ENCODE assay signal across 16 cellular contexts in the genomic region with DNA sequence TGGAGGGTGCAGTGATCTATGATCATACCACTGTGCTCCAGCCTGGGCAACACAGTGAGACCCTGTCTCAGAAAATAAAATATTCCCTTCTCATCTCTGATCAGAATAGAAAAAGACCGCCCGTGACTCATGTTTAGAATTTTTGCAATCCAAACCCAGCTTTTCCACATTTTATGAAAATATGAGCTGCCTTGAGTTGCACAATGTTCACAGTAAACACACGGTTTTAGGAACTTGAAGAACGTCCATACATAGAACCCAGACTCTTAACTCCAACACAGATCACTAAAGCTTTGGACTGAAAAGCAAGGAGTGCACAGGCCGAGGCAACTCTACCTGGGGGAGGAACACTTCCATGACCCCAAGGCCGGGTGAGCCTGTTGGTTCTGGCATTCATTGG.
A peak's percentile ranks its signal among the peaks of the same experiment; 100 is the strongest.
DNase-seq lines count a peak whose midpoint lies in the region; ATAC-seq, FAIRE-seq and TF ChIP-seq lines count a peak whose summit lies in the region.
"Had no signal": no experiment of that assay in that cellular context is flagged by ENCODE, and none has a peak within 500 bp of the region (broad histone marks: within the 10 kb centered on the region; RNA-seq: fewer than 3 reads in every experiment).

No MANE protein-coding gene starts in this region.

- no peak overlapping the region for H3K9ac ChIP-seq in IMR-90 (ENCODE audit: low read depth, low read length)
- H3K9ac ChIP-seq in keratinocyte (ENCODE audit: control insufficient read depth, extremely low read depth, insufficient read depth, low read length), result no peak overlapping the region

- H3K14ac ChIP-seq in IMR-90 (replicated peaks; ENCODE audit: low read depth, low read length), result no peak overlapping the region

- H2BK5ac ChIP-seq in IMR-90 (ENCODE audit: low read depth, low read length, poor library complexity, severe bottlenecking), result no peak overlapping the region

- no peaks in the 10 kb centered on the region for H3K79me2 ChIP-seq in keratinocyte (ENCODE audit: control insufficient read depth, insufficient read depth, low read length)

- POLR2A ChIA-PET in IMR-90 (lab: Charles Lee; ENCODE audit: unreplicated experiment), result no interaction called here
- POLR2A ChIA-PET in activated CD4-positive, alpha-beta T cell treated with anti-CD3 and anti-CD28 coated beads, Interleukin-2, amount 10 ng/mL, durations not matched to agents 7 days and 5 days (lab: Charles Lee), result no interaction called here

- no peaks in the 10 kb centered on the region for H4K20me1 ChIP-seq in IMR-90 (ENCODE audit: insufficient read depth, low read length)
- H4K20me1 ChIP-seq in keratinocyte (ENCODE audit: control insufficient read depth, extremely low read depth, insufficient read depth, low read length), result no peaks in the 10 kb centered on the region

- H2BK15ac ChIP-seq in IMR-90 (ENCODE audit: low read depth, low read length), result no peak overlapping the region

- no peak overlapping the region for H4K5ac ChIP-seq in IMR-90 (ENCODE audit: low read depth, low read length)

- peak; percentile 51 for FAIRE-seq in keratinocyte (lab: Jason Lieb, UNC)
- FAIRE-seq: A549, GM12891, H54 had no signal

- no peak for TF ChIP-seq RAD21 in IMR-90 (IDR thresholded peaks at IDR 0.05; ENCODE audit: low read length)

- dilution Hi-C loops in IMR-90 (cut with HindIII; ENCODE audit: low sequenced_read_pairs, unreplicated experiment), result no loop called here
- dilution Hi-C loops in keratinocyte (cut with MboI; ENCODE audit: extremely low pct_ligation_motif_present, low sequenced_read_pairs), result no loop called here

- H2AK5ac ChIP-seq in IMR-90 (ENCODE audit: low read depth, low read length), result no peak overlapping the region; the same call in 1 of the 2 replicates

- DNase-seq in IMR-90 (peak; percentile 19), amniotic epithelial cell (ENCODE audit: low read depth) (peak; percentile 72), keratinocyte (ENCODE audit: low read depth, low spot score) (no peak), NCI-H2107 treated with DMSO at 0.1 percent for 48 hours (lab: John Stamatoyannopoulos, UW; ENCODE audit: unreplicated experiment) (no peak), psoas muscle (no peak)
- no peak for DNase-seq in activated CD4-positive, alpha-beta T cell treated with anti-CD3 and anti-CD28 coated beads, Interleukin-2, amount 10 ng/mL, durations not matched to agents 7 days and 5 days
- DNase-seq: BE2C; CD4-positive, alpha-beta memory T cell; DMS79 had no signal

- H3K36me3 Mint-ChIP-seq in activated CD4-positive, alpha-beta T cell treated with anti-CD3 and anti-CD28 coated beads, Interleukin-2, amount 10 ng/mL, durations not matched to agents 7 days and 5 days (ENCODE audit: low read depth), result no peaks in the 10 kb centered on the region
- H3K36me3 Mint-ChIP-seq: CD4-positive, alpha-beta memory T cell; IgD-negative memory B cell had no signal

- peaks cover 0 to 3% of the 10 kb centered on the region in 2 experiments; a peak in 2 of 4 replicates for H3K79me1 ChIP-seq in IMR-90 (ENCODE audit: low read depth in 1 of 2, low read length in 2 of 2)

- H4K91ac ChIP-seq in IMR-90 (ENCODE audit: insufficient read depth, low read depth, low read length), result no peak overlapping the region

- H3K4me1 Mint-ChIP-seq in activated CD4-positive, alpha-beta T cell treated with anti-CD3 and anti-CD28 coated beads, Interleukin-2, amount 10 ng/mL, durations not matched to agents 7 days and 5 days, result no peaks in the 10 kb centered on the region
- H3K4me1 Mint-ChIP-seq: CD4-positive, alpha-beta memory T cell; IgD-negative memory B cell had no signal

- no peak for TF ChIP-seq CTCF in IMR-90 (conservative IDR thresholded peaks at IDR 0.05; ENCODE audit: low read depth, low read length)
- no peak for TF ChIP-seq CTCF in keratinocyte (optimal IDR thresholded peaks at IDR 0.05 in 1 of 3, IDR thresholded peaks at IDR 0.05 in 1 of 3, conservative IDR thresholded peaks at IDR 0.05 in 1 of 3; ENCODE audit: extremely low read depth in 1 of 3, insufficient read depth in 2 of 3, low read length in 3 of 3)
- TF ChIP-seq CTCF in psoas muscle (IDR thresholded peaks at IDR 0.05), result no peak

- H4K8ac ChIP-seq in IMR-90 (ENCODE audit: low read depth in 2 of 2, low read length in 2 of 2), result no peak overlapping the region

- 0 out of 2 replicates have a peak overlapping the region, but pooled peaks have one; percentile 24 for H3K18ac ChIP-seq in IMR-90 (ENCODE audit: low read depth, low read length)

- ATAC-seq in IMR-90 (ENCODE audit: low read depth), result no peak
- no peak for ATAC-seq in GM19035 (IDR thresholded peaks at IDR 0.05; ENCODE audit: unreplicated experiment)
- ATAC-seq in psoas muscle, result no peak
- ATAC-seq: A549, HCT116 had no signal

- H3K27ac ChIP-seq in IMR-90 (ENCODE audit: insufficient read depth, low read length), result no peak overlapping the region
- no peak overlapping the region for H3K27ac ChIP-seq in keratinocyte (ENCODE audit: control insufficient read depth, insufficient read depth, low read length)
- H3K27ac ChIP-seq in psoas muscle, result no peak overlapping the region
- H3K27ac ChIP-seq: A549, C4-2B had no signal

- H2BK120ac ChIP-seq in IMR-90 (ENCODE audit: low read depth, low read length), result no peak overlapping the region

- H3K9me1 ChIP-seq in IMR-90 (ENCODE audit: insufficient read depth, low read length) (0 out of 2 replicates have a peak, but pooled peaks cover 2% of the 10 kb centered on the region), keratinocyte (ENCODE audit: control insufficient read depth, extremely low read depth, insufficient read depth, low read length) (no peaks in the 10 kb centered on the region)

- H3K4me3 ChIP-seq in IMR-90 (ENCODE audit: insufficient read depth, low read depth, low read length), result no peak overlapping the region
- H3K4me3 ChIP-seq in keratinocyte (ENCODE audit: control insufficient read depth in 2 of 3, extremely low read depth in 1 of 3, insufficient read depth in 2 of 3, low read depth in 1 of 3, low read length in 3 of 3), result no peak overlapping the region
- no peak overlapping the region for H3K4me3 ChIP-seq in psoas muscle
- H3K4me3 ChIP-seq: A549 had no signal

- CTCF ChIA-PET in IMR-90 (lab: Yijun Ruan, JAX), result no interaction called here
- CTCF ChIA-PET in activated CD4-positive, alpha-beta T cell treated with anti-CD3 and anti-CD28 coated beads, Interleukin-2, amount 10 ng/mL, durations not matched to agents 7 days and 5 days (lab: Charles Lee), result no interaction called here

- H3K9me3 Mint-ChIP-seq in activated CD4-positive, alpha-beta T cell treated with anti-CD3 and anti-CD28 coated beads, Interleukin-2, amount 10 ng/mL, durations not matched to agents 7 days and 5 days, result no peaks in the 10 kb centered on the region
- H3K9me3 Mint-ChIP-seq: CD4-positive, alpha-beta memory T cell had no signal

- in situ Hi-C loops in IMR-90 (cut with MboI; ENCODE audit: low sequenced_read_pairs), result no loop called here

- no peak overlapping the region for H2AK9ac ChIP-seq in IMR-90 (replicated peaks; ENCODE audit: low read depth, low read length, poor library complexity)

- H3K4ac ChIP-seq in IMR-90 (ENCODE audit: low read depth, low read length), result no peak overlapping the region

- no peak overlapping the region for H3K4me3 Mint-ChIP-seq in activated CD4-positive, alpha-beta T cell treated with anti-CD3 and anti-CD28 coated beads, Interleukin-2, amount 10 ng/mL, durations not matched to agents 7 days and 5 days
- H3K4me3 Mint-ChIP-seq: CD4-positive, alpha-beta memory T cell; IgD-negative memory B cell had no signal

- no peaks in the 10 kb centered on the region for H3K27me3 Mint-ChIP-seq in activated CD4-positive, alpha-beta T cell treated with anti-CD3 and anti-CD28 coated beads, Interleukin-2, amount 10 ng/mL, durations not matched to agents 7 days and 5 days

- H2AFZ ChIP-seq in IMR-90 (replicated peaks; ENCODE audit: low read length, poor library complexity) (no peak overlapping the region), keratinocyte (ENCODE audit: control insufficient read depth, low read length) (no peak overlapping the region)

- H3K56ac ChIP-seq in IMR-90 (ENCODE audit: extremely low read depth, insufficient read depth, low read length), result no peak overlapping the region

- WGBS in IMR-90 (ENCODE audit: extremely low coverage in 2 of 2, insufficient read length in 1 of 2), 2 experiments, result no CpG with 5 or more reads among the region's 6 CpGs
- 85 to 92% (median 88%) methylated on average over 6 of the region's 6 CpGs for WGBS in psoas muscle, 3 donors

- no peaks in the 10 kb centered on the region for H3K4me1 ChIP-seq in IMR-90 (ENCODE audit: control insufficient read depth, insufficient read depth, low read length)
- no peaks in the 10 kb centered on the region for H3K4me1 ChIP-seq in keratinocyte (ENCODE audit: control insufficient read depth, extremely low read depth, insufficient read depth, low read length)
- no peaks in the 10 kb centered on the region for H3K4me1 ChIP-seq in psoas muscle
- H3K4me1 ChIP-seq: A549, BE2C had no signal

- no peaks in the 10 kb centered on the region for H3K27me3 ChIP-seq in IMR-90 (ENCODE audit: control insufficient read depth, insufficient read depth, low read length)
- H3K27me3 ChIP-seq in keratinocyte (ENCODE audit: control insufficient read depth, extremely low read depth, insufficient read depth, low read length), result no peaks in the 10 kb centered on the region
- no peaks in the 10 kb centered on the region for H3K27me3 ChIP-seq in psoas muscle (ENCODE audit: insufficient read depth in 3 of 3, low read length in 2 of 3)
- H3K27me3 ChIP-seq: BE2C had no signal

- H3K9me3 ChIP-seq in IMR-90 (ENCODE audit: control insufficient read depth, insufficient read depth, low read length) (no peaks in the 10 kb centered on the region), keratinocyte (ENCODE audit: control insufficient read depth, low read depth, low read length) (no peaks in the 10 kb centered on the region), psoas muscle (no peaks in the 10 kb centered on the region)
- H3K9me3 ChIP-seq: A549, BE2C had no signal

- BruUV-seq in IMR-90 (replicated peaks; lab: Mats Ljungman, UMichigan), result no TSS peak

- H3K27ac Mint-ChIP-seq in activated CD4-positive, alpha-beta T cell treated with anti-CD3 and anti-CD28 coated beads, Interleukin-2, amount 10 ng/mL, durations not matched to agents 7 days and 5 days, result no peak overlapping the region
- H3K27ac Mint-ChIP-seq: CD4-positive, alpha-beta memory T cell; IgD-negative memory B cell had no signal

- H3K4me2 ChIP-seq in IMR-90 (ENCODE audit: low read depth, low read length) (no peak overlapping the region), keratinocyte (ENCODE audit: control insufficient read depth, extremely low read depth, insufficient read depth, low read depth, low read length) (no peak overlapping the region)
- H3K4me2 ChIP-seq: A549 had no signal

- no peak for TF ChIP-seq POLR2A in IMR-90 (IDR thresholded peaks at IDR 0.05; ENCODE audit: low read depth, low read length)

- no peaks in the 10 kb centered on the region for H3K36me3 ChIP-seq in IMR-90 (ENCODE audit: control insufficient read depth, insufficient read depth, low read length)
- H3K36me3 ChIP-seq in keratinocyte (ENCODE audit: control insufficient read depth in 2 of 2, extremely low read depth in 1 of 2, insufficient read depth in 2 of 2, low read length in 2 of 2), result no peaks in the 10 kb centered on the region
- no peaks in the 10 kb centered on the region for H3K36me3 ChIP-seq in psoas muscle (ENCODE audit: insufficient read depth in 1 of 2, low read depth in 1 of 2)
- H3K36me3 ChIP-seq: BE2C had no signal

- no peak overlapping the region for H3K23ac ChIP-seq in IMR-90 (ENCODE audit: low read depth, low read length)

- intact Hi-C loops in IMR-90 (cut with micrococcal nuclease) (no loop called here), psoas muscle (cut with DNase I) (no loop called here)

- no peak overlapping the region for H2BK20ac ChIP-seq in IMR-90 (ENCODE audit: low read depth, low read length)

Comparison
In these comparisons a context has a peak if more than half of its experiments do, and no peak if none do; other contexts are left out.
1. DNase-seq: peak in IMR-90 (single experiment) and amniotic epithelial cell (single experiment); none in keratinocyte (single experiment), activated CD4-positive, alpha-beta T cell treated with anti-CD3 and anti-CD28 coated beads, Interleukin-2, amount 10 ng/mL, durations not matched to agents 7 days and 5 days (single experiment), NCI-H2107 treated with DMSO at 0.1 percent for 48 hours (single experiment) and psoas muscle (0 of 2).